ENCODE assay signal across 32 cellular contexts in the genomic region with DNA sequence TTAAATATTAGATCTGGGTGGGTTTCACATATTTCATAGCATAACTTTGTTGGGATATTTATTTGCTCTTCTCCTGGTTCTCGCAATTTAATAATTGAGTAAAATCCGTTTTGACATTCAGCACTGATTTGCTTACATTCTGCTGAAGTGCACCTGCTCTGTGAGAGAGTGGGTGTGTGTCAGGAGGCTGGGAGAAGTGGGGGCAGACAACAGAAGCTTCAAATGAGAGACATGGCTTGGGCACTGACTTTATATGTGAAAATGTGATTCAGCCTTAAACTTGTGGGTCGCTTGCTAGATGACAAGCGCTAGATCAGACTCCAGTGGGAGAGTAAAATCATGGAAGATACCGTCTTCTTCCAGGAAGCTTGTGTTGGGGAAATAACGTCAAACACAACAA. TPM values are rescaled to one million over a fixed set of nuclear protein-coding genes. Genes with fewer than 3 reads are reported as not detected.
DNase-seq lines count a peak whose midpoint lies in the region; ATAC-seq and TF ChIP-seq lines count a peak whose summit lies in the region.
"Had no signal": no experiment of that assay in that cellular context is flagged by ENCODE, and none has a peak within 500 bp of the region (broad histone marks: within the 10 kb centered on the region; RNA-seq: fewer than 3 reads in every experiment).

No MANE protein-coding gene starts in this region.

- H3K36me3 Mint-ChIP-seq in activated CD4-positive, alpha-beta T cell treated with anti-CD3 and anti-CD28 coated beads, Interleukin-2, amount 10 ng/mL, durations not matched to agents 24 days and 14 days (ENCODE audit: low read depth) = peaks cover 5% of the 10 kb centered on the region
- H3K36me3 Mint-ChIP-seq in CD4-positive, CD25-positive, alpha-beta regulatory T cell = peaks cover 6% of the 10 kb centered on the region
- H3K36me3 Mint-ChIP-seq in glutamatergic neuron (ENCODE audit: unreplicated experiment) = no peaks in the 10 kb centered on the region
- H3K36me3 Mint-ChIP-seq: T-cell had no signal

- H2AFZ ChIP-seq in OCI-LY7 (ENCODE audit: low read length) = peak overlapping the region; percentile 74; the same call in 1 of the 2 replicates

- no peaks in the 10 kb centered on the region for H3K27me3 Mint-ChIP-seq in activated CD4-positive, alpha-beta T cell treated with anti-CD3 and anti-CD28 coated beads, Interleukin-2, amount 10 ng/mL, durations not matched to agents 24 days and 14 days
- no peaks in the 10 kb centered on the region for H3K27me3 Mint-ChIP-seq in CD4-positive, CD25-positive, alpha-beta regulatory T cell
- peaks cover 5% of the 10 kb centered on the region for H3K27me3 Mint-ChIP-seq in glutamatergic neuron (ENCODE audit: unreplicated experiment)
- H3K27me3 Mint-ChIP-seq: T-cell had no signal

- intact Hi-C loops in activated CD4-positive, alpha-beta T cell treated with anti-CD3 and anti-CD28 coated beads, Interleukin-2, amount 10 ng/mL, durations not matched to agents 24 days and 14 days (cut with micrococcal nuclease) = loop anchor here (5.0 to 10.0 kb wide), 4 partner anchors 326 to 1099 kb away; partner anchors contain the start of genes INKA2 and LRIF1
- intact Hi-C loops in OCI-LY7 (cut with micrococcal nuclease; ENCODE audit: unreplicated experiment) = loop anchor here (10.0 kb wide), 1 partner anchor 1116 kb away; the partner anchor contains the start of gene DDX20

- H3K4me3 ChIP-seq in CD4-positive, CD25-positive, alpha-beta regulatory T cell (ENCODE audit: low read depth, low read length) = no peak overlapping the region
- H3K4me3 ChIP-seq in OCI-LY7 (ENCODE audit: low read depth, low read length, poor library complexity, severe bottlenecking) = no peak overlapping the region
- H3K4me3 ChIP-seq: A549, esophagus squamous epithelium, mucosa of descending colon, stomach, tibial artery had no signal

- peak overlapping the region; percentile 71 for H3K4me2 ChIP-seq in OCI-LY7 (ENCODE audit: low read length)
- H3K4me2 ChIP-seq: A549 had no signal

- H3K4me1 ChIP-seq in CD4-positive, CD25-positive, alpha-beta regulatory T cell (ENCODE audit: control insufficient read depth, insufficient read depth, low read length, poor library complexity, severe bottlenecking) = peaks cover 77% of the 10 kb centered on the region
- peaks cover 76% of the 10 kb centered on the region for H3K4me1 ChIP-seq in OCI-LY7 (ENCODE audit: insufficient read depth, low read length, poor library complexity, severe bottlenecking)
- H3K4me1 ChIP-seq: A549 had no signal

- no peaks in the 10 kb centered on the region for H3K9me3 ChIP-seq in CD4-positive, CD25-positive, alpha-beta regulatory T cell (ENCODE audit: control insufficient read depth in 2 of 2, low read length in 2 of 2)
- H3K9me3 ChIP-seq in OCI-LY7 (ENCODE audit: low read length) = no peaks in the 10 kb centered on the region
- H3K9me3 ChIP-seq: A549, esophagus squamous epithelium, mucosa of descending colon, stomach, tibial artery had no signal

- H3K9me2 ChIP-seq in OCI-LY7 (ENCODE audit: insufficient read depth, low read length) = no peaks in the 10 kb centered on the region

- H3K36me3 ChIP-seq in CD4-positive, CD25-positive, alpha-beta regulatory T cell (ENCODE audit: control insufficient read depth, insufficient read depth, low read length) = no peaks in the 10 kb centered on the region
- H3K36me3 ChIP-seq in OCI-LY7 (ENCODE audit: insufficient read depth, low read length) = no peaks in the 10 kb centered on the region
- H3K36me3 ChIP-seq: esophagus squamous epithelium, stomach, tibial artery had no signal

- H3K27ac Mint-ChIP-seq in activated CD4-positive, alpha-beta T cell treated with anti-CD3 and anti-CD28 coated beads, Interleukin-2, amount 10 ng/mL, durations not matched to agents 24 days and 14 days = peak overlapping the region; percentile 7
- H3K27ac Mint-ChIP-seq in CD4-positive, CD25-positive, alpha-beta regulatory T cell = peak overlapping the region in 2 of 3 donors; percentile 7 to 84
- H3K27ac Mint-ChIP-seq in glutamatergic neuron (ENCODE audit: unreplicated experiment) = peak overlapping the region; percentile 52
- H3K27ac Mint-ChIP-seq: nephron progenitor cell had no signal

- DNase-seq in activated CD4-positive, alpha-beta T cell treated with anti-CD3 and anti-CD28 coated beads, Interleukin-2, amount 10 ng/mL, durations not matched to agents 24 days and 14 days = peak; percentile 56
- no peak for DNase-seq in activated CD4-positive, alpha-beta T cell treated with anti-CD3 and anti-CD28 coated beads, Interleukin-2, amount 50 U/mL, for 48 hours
- no peak for DNase-seq in CD4-positive, CD25-positive, alpha-beta regulatory T cell
- DNase-seq in OCI-LY7 (ENCODE audit: low spot score) (no peak), glutamatergic neuron (no peak), kidney glomerular epithelial cell (lab: John Stamatoyannopoulos, UW) (no peak), DMS153 treated with DMSO at 0.1 percent for 48 hours (lab: John Stamatoyannopoulos, UW; ENCODE audit: unreplicated experiment) (no peak)
- DNase-seq: activated gamma-delta T cell treated with Interleukin-2 at 50 U/mL for 16 hours, AML-193, aorta, COR-L47, cortex of kidney, DMS79, esophagus squamous epithelium, foreskin melanocyte, GDM1, mucosa of descending colon, NCI-H1092, NCI-H2171, NCI-H510A treated with DMSO at 0.1 percent for 48 hours, nephron progenitor cell, stomach, T-cell, tibial artery had no signal

- H4K20me1 ChIP-seq in OCI-LY7 (ENCODE audit: insufficient read depth, low read length) = no peaks in the 10 kb centered on the region

- BruUV-seq in OCI-LY7 (replicated peaks; lab: Mats Ljungman, UMichigan) = no TSS peak

- no peak overlapping the region for H3K27ac ChIP-seq in CD4-positive, CD25-positive, alpha-beta regulatory T cell (ENCODE audit: insufficient read depth, low read length, poor library complexity, severe bottlenecking)
- peak overlapping the region; percentile 94 for H3K27ac ChIP-seq in OCI-LY7 (ENCODE audit: low read depth, low read length, poor library complexity, severe bottlenecking)
- H3K27ac ChIP-seq: A549, esophagus squamous epithelium, RWPE1, tibial artery had no signal

- H3K4me3 Mint-ChIP-seq in activated CD4-positive, alpha-beta T cell treated with anti-CD3 and anti-CD28 coated beads, Interleukin-2, amount 10 ng/mL, durations not matched to agents 24 days and 14 days = peak overlapping the region; percentile 32
- peak overlapping the region in 2 of 4 donors; percentile 39 to 82 for H3K4me3 Mint-ChIP-seq in CD4-positive, CD25-positive, alpha-beta regulatory T cell
- H3K4me3 Mint-ChIP-seq in glutamatergic neuron (ENCODE audit: unreplicated experiment) = peak overlapping the region; percentile 50
- H3K4me3 Mint-ChIP-seq: nephron progenitor cell had no signal

- no peak for ATAC-seq in CD4-positive, CD25-positive, alpha-beta regulatory T cell (ENCODE audit: low read depth in 2 of 2)
- ATAC-seq in HG03159 (IDR thresholded peaks at IDR 0.05; ENCODE audit: unreplicated experiment) = no peak
- ATAC-seq: A549 had no signal

- no peaks in the 10 kb centered on the region for H3K79me2 ChIP-seq in OCI-LY7 (ENCODE audit: insufficient read depth, low read depth, low read length)

- no peaks in the 10 kb centered on the region for H3K27me3 ChIP-seq in CD4-positive, CD25-positive, alpha-beta regulatory T cell (ENCODE audit: control insufficient read depth, insufficient read depth, low read length)
- H3K27me3 ChIP-seq: tibial artery had no signal

- no peak for TF ChIP-seq CTCF in OCI-LY7 (conservative IDR thresholded peaks at IDR 0.05; ENCODE audit: low read length)
- TF ChIP-seq CTCF in glutamatergic neuron (IDR thresholded peaks at IDR 0.05; ENCODE audit: partially characterized antibody, unreplicated experiment) = no peak

- CTCF ChIA-PET in OCI-LY7 (lab: Charles Lee; ENCODE audit: unreplicated experiment) = interaction anchor here (0.8 to 2.7 kb wide), 7 partner anchors 8 to 148 kb away, joined by 3 to 18 read pairs (median 5); no protein-coding TSS in a partner anchor

- peaks cover 11% of the 10 kb centered on the region for H3K9me3 Mint-ChIP-seq in activated CD4-positive, alpha-beta T cell treated with anti-CD3 and anti-CD28 coated beads, Interleukin-2, amount 10 ng/mL, durations not matched to agents 24 days and 14 days
- peaks cover 0 to 8% (median 2%) of the 10 kb centered on the region in 7 donors for H3K9me3 Mint-ChIP-seq in CD4-positive, CD25-positive, alpha-beta regulatory T cell
- H3K9me3 Mint-ChIP-seq in glutamatergic neuron (ENCODE audit: unreplicated experiment) = peaks cover 15% of the 10 kb centered on the region
- H3K9me3 Mint-ChIP-seq: nephron progenitor cell had no signal

- peaks cover 79% of the 10 kb centered on the region for H3K4me1 Mint-ChIP-seq in activated CD4-positive, alpha-beta T cell treated with anti-CD3 and anti-CD28 coated beads, Interleukin-2, amount 10 ng/mL, durations not matched to agents 24 days and 14 days
- peaks cover 37 to 91% (median 77%) of the 10 kb centered on the region in 4 donors for H3K4me1 Mint-ChIP-seq in CD4-positive, CD25-positive, alpha-beta regulatory T cell
- peaks cover 24% of the 10 kb centered on the region for H3K4me1 Mint-ChIP-seq in glutamatergic neuron (ENCODE audit: low read depth, unreplicated experiment)
- H3K4me1 Mint-ChIP-seq: nephron progenitor cell had no signal

- POLR2A ChIA-PET in OCI-LY7 (lab: Charles Lee) = interaction anchor here (0.6 to 7.5 kb wide), 13 partner anchors 10 to 246 kb away, joined by 3 to 86 read pairs (median 6); partner anchors contain the start of gene KCNA3

RNA-seq across cellular contexts. Expression of gene KCNA2, which starts 32.4 kb away (rescaled TPM):
- total RNA-seq in activated CD4-positive, alpha-beta T cell treated with anti-CD3 and anti-CD28 coated beads, Interleukin-2, amount 10 ng/mL, durations not matched to agents 24 days and 14 days = 0.36 and 0.58 TPM in 2 replicates
- 5.8 TPM for total RNA-seq in CD4-positive, CD25-positive, alpha-beta regulatory T cell
- 1 to 10 TPM in 1 of 4 donors, under 1 TPM in 3; 0.50 to 1.5 (median 0.62) TPM for polyA plus RNA-seq in CD4-positive, CD25-positive, alpha-beta regulatory T cell
- 0.13 and 0.22 TPM in 2 replicates for total RNA-seq in OCI-LY7 (2014; rRNA removed; shearing (Covaris generic))
- total RNA-seq in OCI-LY7 (2022) (1.5 and 2.3 TPM in 2 replicates), glutamatergic neuron (ENCODE audit: unreplicated experiment) (19.7 TPM)
- total RNA-seq: lung microvascular endothelial cell, renal cortical epithelial cell had no signal

RNA-seq across cellular contexts. Expression of gene KCNA3, which starts 36.2 kb away (rescaled TPM):
- 26.9 and 29.5 TPM in 2 replicates for total RNA-seq in activated CD4-positive, alpha-beta T cell treated with anti-CD3 and anti-CD28 coated beads, Interleukin-2, amount 10 ng/mL, durations not matched to agents 24 days and 14 days
- 120 TPM for total RNA-seq in CD4-positive, CD25-positive, alpha-beta regulatory T cell
- 10 to 100 TPM; 61.6 to 87.5 (median 84.9) TPM for polyA plus RNA-seq in CD4-positive, CD25-positive, alpha-beta regulatory T cell
- 46.2 and 58.0 TPM in 2 replicates for total RNA-seq in OCI-LY7 (2014; rRNA removed; shearing (Covaris generic))
- 43.6 and 54.5 TPM in 2 replicates for total RNA-seq in OCI-LY7 (2022)
- total RNA-seq in glutamatergic neuron (ENCODE audit: unreplicated experiment) = 2.7 TPM
- total RNA-seq: H4, lung microvascular endothelial cell, osteocyte, renal cortical epithelial cell, SK-MEL-5 had no signal
- polyA plus RNA-seq: A549, aorta, stomach had no signal
